2 cellular contexts compared by ENCODE assay signal in genomic region chr20:62604796-62605195, GRCh38.
TF ChIP-seq lines count a peak whose summit lies in the region.

No MANE protein-coding gene starts in this region.

TF ChIP-seq in HEK293, 187 proteins besides CTCF, POLR2A, EP300 and RAD21 (continued from another document):
- TF ChIP-seq PRDM10 (tag by site-specific recombination; IDR thresholded peaks at IDR 0.05) (no peak), HOXA7 (CRISPR knock-in tag; IDR thresholded peaks at IDR 0.05; ENCODE audit: borderline replicate concordance) (no peak), ZNF639 (tag by site-specific recombination; IDR thresholded peaks at IDR 0.05) (no peak), ZNF341 (tag by site-specific recombination; IDR thresholded peaks at IDR 0.05; ENCODE audit: low read depth) (peak; percentile 53), ZSCAN18 (tag by site-specific recombination; IDR thresholded peaks at IDR 0.05) (no peak), ZBTB20 (tag by site-specific recombination; IDR thresholded peaks at IDR 0.05) (no peak), ZNF596 (tag by site-specific recombination; IDR thresholded peaks at IDR 0.05) (no peak)

TF ChIP-seq in WTC11, 78 proteins besides CTCF, POLR2A, EP300 and RAD21 (continued from another document):
- TF ChIP-seq ZBTB21 (CRISPR knock-in tag; IDR thresholded peaks at IDR 0.05; ENCODE audit: borderline replicate concordance) (no peak), TEAD4 (CRISPR knock-in tag; IDR thresholded peaks at IDR 0.05) (peak; percentile 69; the same call in 1 of the 2 replicates), MAX (CRISPR knock-in tag; IDR thresholded peaks at IDR 0.05) (peak; percentile 58; the same call in 1 of the 2 replicates), FOXP4 (CRISPR knock-in tag; IDR thresholded peaks at IDR 0.05) (peak; percentile 48; the same call in 1 of the 2 replicates), RELA (CRISPR knock-in tag; IDR thresholded peaks at IDR 0.05; ENCODE audit: borderline replicate concordance) (no peak), TEAD1 (CRISPR knock-in tag; IDR thresholded peaks at IDR 0.05) (no peak), FOXK1 (CRISPR knock-in tag; IDR thresholded peaks at IDR 0.05) (0 out of 2 replicates have a peak, but pooled peaks have one; percentile 29), USF1 (CRISPR knock-in tag; IDR thresholded peaks at IDR 0.05) (peak; percentile 56; the same call in 1 of the 2 replicates), ZNF219 (CRISPR knock-in tag; IDR thresholded peaks at IDR 0.05; ENCODE audit: borderline replicate concordance) (peak; percentile 73; the same call in 1 of the 2 replicates), TP53 (CRISPR knock-in tag; IDR thresholded peaks at IDR 0.05) (no peak), E2F1 (CRISPR knock-in tag; IDR thresholded peaks at IDR 0.05) (no peak), JUN (CRISPR knock-in tag; IDR thresholded peaks at IDR 0.05) (peak; percentile 63; the same call in 1 of the 2 replicates)
